Comparison of ENCODE assay signal across 8 cellular contexts in the genomic region with DNA sequence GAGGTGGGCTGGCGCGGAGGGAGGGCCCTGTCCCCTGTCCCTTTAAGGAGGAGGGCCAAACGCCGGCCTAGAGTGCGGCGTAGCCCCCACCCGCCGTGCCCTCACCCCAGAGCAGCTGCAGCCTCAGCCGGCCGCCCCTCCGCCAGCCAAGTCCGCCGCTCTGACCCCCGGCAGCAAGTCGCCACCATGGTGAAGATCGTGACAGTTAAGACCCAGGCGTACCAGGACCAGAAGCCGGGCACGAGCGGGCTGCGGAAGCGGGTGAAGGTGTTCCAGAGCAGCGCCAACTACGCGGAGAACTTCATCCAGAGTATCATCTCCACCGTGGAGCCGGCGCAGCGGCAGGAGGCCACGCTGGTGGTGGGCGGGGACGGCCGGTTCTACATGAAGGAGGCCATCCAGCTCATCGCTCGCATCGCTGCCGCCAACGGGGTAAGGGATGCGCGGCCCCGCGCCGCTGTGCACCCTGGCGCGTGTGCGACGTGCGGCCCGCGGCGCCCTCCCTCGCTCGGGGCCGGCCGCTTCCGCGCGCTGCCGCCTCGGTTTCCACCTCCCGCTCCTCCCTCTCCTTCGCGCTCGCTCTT. TPM values are rescaled to one million over a fixed set of nuclear protein-coding genes. Genes with fewer than 3 reads are reported as not detected.
DNase-seq lines count a peak whose midpoint lies in the region; ATAC-seq and TF ChIP-seq lines count a peak whose summit lies in the region.

PGM1 (plus strand) TSS at position 109 of the 584 bp plus-strand sequence; CDS start at position 187, 78 bp downstream.

- WGBS in liver: under 1% methylated on average over 64 of the region's 64 CpGs

- peak; percentile 62 for TF ChIP-seq POLR2A in GM18951 (IDR thresholded peaks at IDR 0.05; ENCODE audit: extremely low read depth, insufficient read depth, insufficient read length)

- H3K4me3 ChIP-seq in liver (ENCODE audit: low read depth in 1 of 3, low read length in 3 of 3): peak within 1 kb of the TSS; percentile 77 to 97 (median 84)

- H3K4me1 ChIP-seq in liver (ENCODE audit: control insufficient read depth in 4 of 4, insufficient read depth in 4 of 4, low read length in 3 of 4): peaks cover 10 to 39% (median 17%) of the 10 kb centered on the region in 4 donors

- DNase-seq in AG09319 (ENCODE audit: extremely low read depth, low read depth) (peak; percentile 41), NCI-H446 treated with DMSO at 0.1 percent for 48 hours (lab: John Stamatoyannopoulos, UW) (peak; percentile 21), dermis blood vessel endothelial cell (peak; percentile 76)
- DNase-seq in activated CD4-positive, alpha-beta T cell treated with anti-CD3 and anti-CD28 coated beads, Interleukin-2, amount 50 U/mL, for 24 hours (ENCODE audit: low read depth in 1 of 2, low spot score in 1 of 2): peak; percentile 49 to 58
- peak; percentile 77 for DNase-seq in stimulated activated CD4-positive, alpha-beta T cell treated with anti-CD3 and anti-CD28 coated beads, Interleukin-4, amount 100 ng/mL, for 24 hours

- peak; percentile 83 for ATAC-seq in HG03159 (IDR thresholded peaks at IDR 0.05; ENCODE audit: unreplicated experiment)

- H3K9me3 ChIP-seq in liver (ENCODE audit: control insufficient read depth in 4 of 4, low read length in 3 of 4): no peaks in the 10 kb centered on the region

- H3K9ac ChIP-seq in liver (ENCODE audit: low read depth in 1 of 2, low read length in 2 of 2): peak within 1 kb of the TSS; percentile 93 to 96

- peak within 1 kb of the TSS; percentile 93 to 97 for H3K27ac ChIP-seq in liver (ENCODE audit: low read depth in 1 of 2, low read length in 2 of 2)

- TF ChIP-seq RAD21 in liver (IDR thresholded peaks at IDR 0.05): no peak

- TF ChIP-seq CTCF in AG09319 (IDR thresholded peaks at IDR 0.05; ENCODE audit: low read depth, low read length): no peak
- no peak for TF ChIP-seq CTCF in liver (IDR thresholded peaks at IDR 0.05; ENCODE audit: low read depth, low read length, missing input control)

- in situ Hi-C loops in GM18951 (cut with MboI; ENCODE audit: low sequenced_read_pairs, unreplicated experiment): no loop called here

- no peaks in the 10 kb centered on the region for H3K36me3 ChIP-seq in liver (ENCODE audit: control insufficient read depth in 4 of 4, insufficient read depth in 3 of 4, low read depth in 1 of 4, low read length in 3 of 4)

- H3K27me3 ChIP-seq in liver (ENCODE audit: control insufficient read depth in 4 of 4, insufficient read depth in 4 of 4, low read length in 3 of 4): no peaks in the 10 kb centered on the region

TF ChIP-seq in liver, 16 proteins besides CTCF, POLR2A, EP300 and RAD21:
- no peak for TF ChIP-seq FOXA1 (IDR thresholded peaks at IDR 0.05)
- TF ChIP-seq, protein P1, sequence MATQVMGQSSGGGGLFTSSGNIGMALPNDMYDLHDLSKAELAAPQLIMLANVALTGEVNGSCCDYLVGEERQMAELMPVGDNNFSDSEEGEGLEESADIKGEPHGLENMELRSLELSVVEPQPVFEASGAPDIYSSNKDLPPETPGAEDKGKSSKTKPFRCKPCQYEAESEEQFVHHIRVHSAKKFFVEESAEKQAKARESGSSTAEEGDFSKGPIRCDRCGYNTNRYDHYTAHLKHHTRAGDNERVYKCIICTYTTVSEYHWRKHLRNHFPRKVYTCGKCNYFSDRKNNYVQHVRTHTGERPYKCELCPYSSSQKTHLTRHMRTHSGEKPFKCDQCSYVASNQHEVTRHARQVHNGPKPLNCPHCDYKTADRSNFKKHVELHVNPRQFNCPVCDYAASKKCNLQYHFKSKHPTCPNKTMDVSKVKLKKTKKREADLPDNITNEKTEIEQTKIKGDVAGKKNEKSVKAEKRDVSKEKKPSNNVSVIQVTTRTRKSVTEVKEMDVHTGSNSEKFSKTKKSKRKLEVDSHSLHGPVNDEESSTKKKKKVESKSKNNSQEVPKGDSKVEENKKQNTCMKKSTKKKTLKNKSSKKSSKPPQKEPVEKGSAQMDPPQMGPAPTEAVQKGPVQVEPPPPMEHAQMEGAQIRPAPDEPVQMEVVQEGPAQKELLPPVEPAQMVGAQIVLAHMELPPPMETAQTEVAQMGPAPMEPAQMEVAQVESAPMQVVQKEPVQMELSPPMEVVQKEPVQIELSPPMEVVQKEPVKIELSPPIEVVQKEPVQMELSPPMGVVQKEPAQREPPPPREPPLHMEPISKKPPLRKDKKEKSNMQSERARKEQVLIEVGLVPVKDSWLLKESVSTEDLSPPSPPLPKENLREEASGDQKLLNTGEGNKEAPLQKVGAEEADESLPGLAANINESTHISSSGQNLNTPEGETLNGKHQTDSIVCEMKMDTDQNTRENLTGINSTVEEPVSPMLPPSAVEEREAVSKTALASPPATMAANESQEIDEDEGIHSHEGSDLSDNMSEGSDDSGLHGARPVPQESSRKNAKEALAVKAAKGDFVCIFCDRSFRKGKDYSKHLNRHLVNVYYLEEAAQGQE (IDR thresholded peaks at IDR 0.05): peak; percentile 42
- peak; percentile 16 for TF ChIP-seq TAF1 (conservative IDR thresholded peaks at IDR 0.05)

RNA-seq across cellular contexts. Expression of gene PGM1, which starts in this region (rescaled TPM):
- total RNA-seq in dermis blood vessel endothelial cell: 41.1 and 44.2 TPM in 2 replicates
- 100 to 1,000 TPM in 1 of 2 donors, 10 to 100 TPM in 1; 57.3 to 224 TPM for total RNA-seq in liver
- polyA plus RNA-seq in liver: 100 to 1,000 TPM; 117 to 123 TPM

Comparison
In these comparisons a context has a peak if more than half of its experiments do, and no peak if none do; other contexts are left out.
1. Peak in every context shown above with its lines: DNase-seq, ATAC-seq, H3K4me3 ChIP-seq and H3K27ac ChIP-seq.
2. DNase-seq: peak in every context shown above with its lines; median percentile 77 in stimulated activated CD4-positive, alpha-beta T cell treated with anti-CD3 and anti-CD28 coated beads, Interleukin-4, amount 100 ng/mL, for 24 hours; 76 in dermis blood vessel endothelial cell; 54 in activated CD4-positive, alpha-beta T cell treated with anti-CD3 and anti-CD28 coated beads, Interleukin-2, amount 50 U/mL, for 24 hours; 41 in AG09319; 21 in NCI-H446 treated with DMSO at 0.1 percent for 48 hours.